ENCODE assay signal across 8 cellular contexts in genomic region chr12:64459388-64460024, GRCh38. TPM values are rescaled to one million over a fixed set of nuclear protein-coding genes. Genes with fewer than 3 reads are reported as not detected.
A peak's percentile ranks its signal among the peaks of the same experiment; 100 is the strongest.
DNase-seq lines count a peak whose midpoint lies in the region; ATAC-seq and TF ChIP-seq lines count a peak whose summit lies in the region.

No MANE protein-coding gene starts in this region.

- intact Hi-C loops in Caco-2 (cut with micrococcal nuclease; ENCODE audit: unreplicated experiment) = loop anchor here (10.0 kb wide), 1 partner anchor 165 kb away; no protein-coding TSS in a partner anchor

- H3K4me1 ChIP-seq in Caco-2 (peaks cover 8% of the 10 kb centered on the region; the same call in 1 of the 2 replicates), HEK293 (ENCODE audit: control insufficient read depth, insufficient read depth, low read length) (no peaks in the 10 kb centered on the region), urinary bladder (ENCODE audit: insufficient read depth) (no peaks in the 10 kb centered on the region)

- WGBS in urinary bladder = 40% methylated on average over 3 of the region's 3 CpGs

- DNase-seq in Caco-2 = no peak
- DNase-seq in WTC11 (ENCODE audit: low spot score) = no peak
- DNase-seq in kidney tubule cell (ENCODE audit: low spot score) = peak; percentile 12
- DNase-seq in putamen (ENCODE audit: low spot score) = no peak
- no peak for DNase-seq in activated gamma-delta T cell (lab: John Stamatoyannopoulos, UW)
- DNase-seq in middle frontal gyrus (ENCODE audit: extremely low spot score, low spot score) = no peak

- H3K9me3 Mint-ChIP-seq in Caco-2 (ENCODE audit: unreplicated experiment) (no peaks in the 10 kb centered on the region), WTC11 (no peaks in the 10 kb centered on the region)

- H3K4me3 Mint-ChIP-seq in Caco-2 (ENCODE audit: unreplicated experiment) (no peak overlapping the region), WTC11 (no peak overlapping the region)

- H3K27me3 ChIP-seq in Caco-2 (replicated peaks; ENCODE audit: control insufficient read depth, insufficient read depth, low read length) = no peaks in the 10 kb centered on the region

- BruUV-seq in Caco-2 (replicated peaks; lab: Mats Ljungman, UMichigan) = no TSS peak

- H3K9me3 ChIP-seq in Caco-2 = no peaks in the 10 kb centered on the region
- H3K9me3 ChIP-seq in HEK293 (ENCODE audit: control insufficient read depth, insufficient read depth, low read depth, low read length) = no peaks in the 10 kb centered on the region

- H3K27ac ChIP-seq in HEK293 (ENCODE audit: extremely low read depth, low read depth, low read length) (no peak overlapping the region), urinary bladder (ENCODE audit: low read depth) (peak overlapping the region; percentile 39)

- POLR2A ChIA-PET in Caco-2 (lab: Charles Lee) = no interaction called here
- POLR2A ChIA-PET in HEK293 (lab: Yijun Ruan, JAX) = no interaction called here
- POLR2A ChIA-PET in WTC11 (lab: Charles Lee) = no interaction called here

- H3K36me3 Mint-ChIP-seq in Caco-2 (ENCODE audit: insufficient read depth, unreplicated experiment) (peaks cover 58% of the 10 kb centered on the region), WTC11 (peaks cover 27% of the 10 kb centered on the region)

- H3K4me1 Mint-ChIP-seq in Caco-2 (ENCODE audit: low read depth, unreplicated experiment) = peaks cover 10% of the 10 kb centered on the region
- peaks cover 9% of the 10 kb centered on the region for H3K4me1 Mint-ChIP-seq in WTC11

- H3K36me3 ChIP-seq in Caco-2 (ENCODE audit: control insufficient read depth, insufficient read depth, low read length) (no peaks in the 10 kb centered on the region), HEK293 (ENCODE audit: control insufficient read depth in 2 of 2, insufficient read depth in 1 of 2, low read length in 2 of 2) (peaks cover 33 to 56% of the 10 kb centered on the region in 2 experiments), urinary bladder (ENCODE audit: insufficient read depth) (no peaks in the 10 kb centered on the region)

- peak overlapping the region; percentile 23 for H3K27ac Mint-ChIP-seq in Caco-2 (ENCODE audit: unreplicated experiment)
- H3K27ac Mint-ChIP-seq in WTC11 = peak overlapping the region; percentile 52

- 0 out of 2 replicates have a peak, but pooled peaks have one; percentile 38 for ATAC-seq in WTC11

- H3K27me3 Mint-ChIP-seq in Caco-2 (ENCODE audit: insufficient read depth, unreplicated experiment) = no peaks in the 10 kb centered on the region
- no peaks in the 10 kb centered on the region for H3K27me3 Mint-ChIP-seq in WTC11 (ENCODE audit: low read depth)

- TF ChIP-seq CTCF in Caco-2 (IDR thresholded peaks at IDR 0.05; ENCODE audit: insufficient read depth in 1 of 2, low read depth in 1 of 2, low read length in 1 of 2, severe bottlenecking in 1 of 2, unreplicated experiment in 1 of 2) (no peak), HEK293 (tag by site-specific recombination; IDR thresholded peaks at IDR 0.05) (no peak), WTC11 (IDR thresholded peaks at IDR 0.05) (no peak)

- H3K4me3 ChIP-seq in Caco-2 (ENCODE audit: low read depth, low read length) (no peak overlapping the region), HEK293 (ENCODE audit: low read depth, low read length) (no peak overlapping the region), urinary bladder (ENCODE audit: low read depth, low read length) (peak overlapping the region; percentile 20)

- CTCF ChIA-PET in Caco-2 (lab: Charles Lee) (no interaction called here), HEK293 (lab: Yijun Ruan, JAX) (no interaction called here), WTC11 (lab: Charles Lee) (interaction anchor here (1.0 to 1.1 kb wide), 2 partner anchors 9 to 149 kb away, joined by 3 read pairs; no protein-coding TSS in a partner anchor)

TF ChIP-seq in HEK293, 187 proteins besides CTCF, POLR2A, EP300 and RAD21:
- 0 out of 2 replicates have a peak, but pooled peaks have one; percentile 44 for TF ChIP-seq ZNF600 (tag by site-specific recombination; IDR thresholded peaks at IDR 0.05)
- no peak for TF ChIP-seq ZNF37A (tag by site-specific recombination; IDR thresholded peaks at IDR 0.05)
TF ChIP-seq in HEK293: peak in this region for 1.

TF ChIP-seq in WTC11, 78 proteins besides CTCF, POLR2A, EP300 and RAD21:
- TF ChIP-seq ZNF121 (CRISPR knock-in tag; IDR thresholded peaks at IDR 0.05) (no peak), SP1 (CRISPR knock-in tag; conservative IDR thresholded peaks at IDR 0.05) (no peak), ARID4B (CRISPR knock-in tag; IDR thresholded peaks at IDR 0.05; ENCODE audit: borderline replicate concordance) (no peak), CREM (CRISPR knock-in tag; IDR thresholded peaks at IDR 0.05) (no peak), ELF4 (CRISPR knock-in tag; IDR thresholded peaks at IDR 0.05; ENCODE audit: low read depth) (no peak), SOX15 (CRISPR knock-in tag; IDR thresholded peaks at IDR 0.05) (no peak), RORB (CRISPR knock-in tag; IDR thresholded peaks at IDR 0.05) (no peak), FOXJ3 (CRISPR knock-in tag; IDR thresholded peaks at IDR 0.05; ENCODE audit: borderline replicate concordance) (no peak), TEAD4 (CRISPR knock-in tag; IDR thresholded peaks at IDR 0.05) (no peak), ZNF416 (CRISPR knock-in tag; IDR thresholded peaks at IDR 0.05) (no peak)

RNA-seq across cellular contexts. Expression of gene TBK1, which starts 7.6 kb away (rescaled TPM):
- total RNA-seq in Caco-2 (2022) = 21.6 and 23.2 TPM in 2 replicates
- 15.9 to 17.7 TPM (median 16.8 TPM) in 3 replicates for total RNA-seq in WTC11 (2021)
- 63.3 TPM for total RNA-seq in urinary bladder
- 14.1 TPM for polyA plus RNA-seq in urinary bladder

RNA-seq across cellular contexts. Expression of gene XPOT, which starts 55.3 kb away (rescaled TPM):
- total RNA-seq in Caco-2 (2022) = 164 and 174 TPM in 2 replicates
- total RNA-seq in WTC11 (2021) = 107 to 134 TPM (median 111 TPM) in 3 replicates
- 77.1 TPM for total RNA-seq in urinary bladder
- 24.5 TPM for polyA plus RNA-seq in urinary bladder
